In the genomic region with DNA sequence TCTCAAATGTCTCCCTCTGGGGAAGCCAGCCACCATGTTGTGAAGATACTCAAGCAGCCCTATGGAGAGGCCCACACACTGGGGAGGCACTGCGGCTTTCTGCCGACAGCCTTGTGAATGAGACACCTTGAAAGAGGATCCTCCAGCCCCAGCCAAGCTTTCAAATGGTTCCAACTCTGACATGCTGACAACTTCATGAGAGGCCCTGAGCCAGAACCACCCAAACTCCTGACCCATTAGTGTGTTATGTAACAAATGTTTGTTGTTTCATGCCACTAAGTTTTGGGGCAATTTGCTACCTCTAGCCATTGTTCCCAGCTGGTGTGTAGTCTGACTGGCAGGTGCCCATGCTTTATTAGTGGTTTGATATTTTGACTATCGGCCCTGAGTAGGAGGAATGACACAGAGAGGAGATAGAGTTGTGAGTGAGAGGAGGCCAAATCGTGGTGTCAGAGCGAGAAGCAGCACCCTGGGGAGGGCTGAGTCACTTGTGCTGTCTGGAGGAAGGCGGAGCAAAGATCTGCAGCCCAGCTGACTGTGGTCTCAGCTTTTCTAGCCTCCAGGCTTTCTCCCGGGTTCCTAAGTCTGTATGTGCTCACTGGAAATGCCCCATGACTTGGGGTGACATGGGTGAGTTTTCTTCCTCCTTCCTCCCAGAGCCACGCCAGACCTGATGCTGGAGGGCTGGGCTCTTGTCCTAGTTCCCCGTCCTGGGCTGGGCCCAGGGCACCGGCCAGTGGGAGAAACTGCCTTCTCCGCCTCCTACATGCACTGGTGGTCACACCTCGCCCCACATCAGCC, we compare ENCODE assay signal across 9 cellular contexts. TPM values are rescaled to one million over a fixed set of nuclear protein-coding genes. Genes with fewer than 3 reads are reported as not detected.
DNase-seq lines count a peak whose midpoint lies in the region; ATAC-seq and TF ChIP-seq lines count a peak whose summit lies in the region.
"Had no signal": no experiment of that assay in that cellular context is flagged by ENCODE, and none has a peak within 500 bp of the region (broad histone marks: within the 10 kb centered on the region; RNA-seq: fewer than 3 reads in every experiment).

No MANE protein-coding gene starts in this region.

- H3K4me3 Mint-ChIP-seq in glutamatergic neuron (ENCODE audit: unreplicated experiment) (no peak overlapping the region), progenitor cell of endocrine pancreas (ENCODE audit: low read depth) (no peak overlapping the region)

- H3K4me1 Mint-ChIP-seq in glutamatergic neuron (ENCODE audit: low read depth, unreplicated experiment): peaks cover 8% of the 10 kb centered on the region
- H3K4me1 Mint-ChIP-seq in progenitor cell of endocrine pancreas (ENCODE audit: low read depth): peaks cover 8% of the 10 kb centered on the region

- H3K4me3 ChIP-seq in spleen: peak overlapping the region in 1 of 8 donors; percentile 40
- H3K4me3 ChIP-seq: ovary had no signal

- TF ChIP-seq CTCF in glutamatergic neuron (IDR thresholded peaks at IDR 0.05; ENCODE audit: partially characterized antibody, unreplicated experiment) (no peak), spleen (IDR thresholded peaks at IDR 0.05 in 8 of 11, conservative IDR thresholded peaks at IDR 0.05 in 3 of 11) (no peak), progenitor cell of endocrine pancreas (IDR thresholded peaks at IDR 0.05; ENCODE audit: unreplicated experiment) (no peak)

- no peak for TF ChIP-seq POLR2A in spleen (IDR thresholded peaks at IDR 0.05)

- peaks cover 4% of the 10 kb centered on the region for H3K27me3 Mint-ChIP-seq in glutamatergic neuron (ENCODE audit: unreplicated experiment)
- peaks cover 8% of the 10 kb centered on the region for H3K27me3 Mint-ChIP-seq in progenitor cell of endocrine pancreas

- no peaks in the 10 kb centered on the region for H3K9me3 ChIP-seq in spleen
- H3K9me3 ChIP-seq: ovary had no signal

- DNase-seq in activated gamma-delta T cell treated with Interleukin-2 at 50 U/mL for 16 hours: peak; percentile 62
- no peak for DNase-seq in activated gamma-delta T cell (lab: John Stamatoyannopoulos, UW)
- DNase-seq in RPMI8226: peak; percentile 82
- peak; percentile 48 for DNase-seq in activated effector memory CD4-positive, alpha-beta T cell treated with Interleukin-2 at 50 U/mL for 16 hours
- DNase-seq in glutamatergic neuron: peak; percentile 50
- DNase-seq in spleen: peak; percentile 85
- no peak for DNase-seq in progenitor cell of endocrine pancreas (ENCODE audit: low spot score, unreplicated experiment)

- 24 to 39% (median 33%) methylated on average over 12 of the region's 12 CpGs for WGBS in spleen, 5 donors

- H3K36me3 ChIP-seq in spleen: no peaks in the 10 kb centered on the region
- H3K36me3 ChIP-seq: ovary had no signal

- H3K27ac Mint-ChIP-seq in glutamatergic neuron (ENCODE audit: unreplicated experiment) (no peak overlapping the region), progenitor cell of endocrine pancreas (no peak overlapping the region)

- H3K36me3 Mint-ChIP-seq in glutamatergic neuron (ENCODE audit: unreplicated experiment) (peaks cover 6% of the 10 kb centered on the region), progenitor cell of endocrine pancreas (ENCODE audit: insufficient read depth) (no peaks in the 10 kb centered on the region)

- H3K4me1 ChIP-seq in spleen: peaks cover 48 to 97% (median 73%) of the 10 kb centered on the region in 6 donors

- peak; percentile 49 for ATAC-seq in HG03103 (IDR thresholded peaks at IDR 0.05; ENCODE audit: low read depth, unreplicated experiment)

- peak overlapping the region in 7 of 8 donors; percentile 2 to 69 (median 57) for H3K27ac ChIP-seq in spleen
- H3K27ac ChIP-seq: ovary had no signal

- H3K9me3 Mint-ChIP-seq in glutamatergic neuron (ENCODE audit: unreplicated experiment): peaks cover 4% of the 10 kb centered on the region
- H3K9me3 Mint-ChIP-seq in progenitor cell of endocrine pancreas (ENCODE audit: low read depth): no peaks in the 10 kb centered on the region

- intact Hi-C loops in spleen (cut with DNase I; ENCODE audit: low total_unique reads): no loop called here

- H3K27me3 ChIP-seq in spleen (replicated peaks in 1 of 7): peaks cover 0 to 71% (median 8%) of the 10 kb centered on the region in 7 donors
- H3K27me3 ChIP-seq: ovary had no signal

RNA-seq across cellular contexts. Expression of gene BLM, which starts 56.8 kb away (rescaled TPM):
- 5.4 TPM for total RNA-seq in glutamatergic neuron (ENCODE audit: unreplicated experiment)
- 10 to 100 TPM in 1 of 7 donors, 1 to 10 TPM in 6; 6.2 to 12.0 (median 8.0) TPM for total RNA-seq in spleen
- 10 to 100 TPM in 1 of 3 donors, 1 to 10 TPM in 2; 5.8 to 10.5 (median 6.6) TPM for polyA plus RNA-seq in spleen
- 19.6 and 21.3 TPM in 2 replicates for total RNA-seq in progenitor cell of endocrine pancreas

Comparison
In these comparisons a context has a peak if more than half of its experiments do, and no peak if none do; other contexts are left out.
1. DNase-seq: peak in activated gamma-delta T cell treated with Interleukin-2 at 50 U/mL for 16 hours (single experiment), RPMI8226 (single experiment), activated effector memory CD4-positive, alpha-beta T cell treated with Interleukin-2 at 50 U/mL for 16 hours (single experiment), glutamatergic neuron (single experiment) and spleen (single experiment); none in activated gamma-delta T cell (single experiment) and progenitor cell of endocrine pancreas (single experiment).